In genomic region chr11:32088117-32088941, GRCh38 we compare ENCODE assay signal across 8 cellular contexts. TPM values are rescaled to one million over a fixed set of nuclear protein-coding genes. Genes with fewer than 3 reads are reported as not detected.
A peak's percentile ranks its signal among the peaks of the same experiment; 100 is the strongest.
DNase-seq lines count a peak whose midpoint lies in the region; ATAC-seq and TF ChIP-seq lines count a peak whose summit lies in the region.

No MANE protein-coding gene starts in this region.

- H3K4me1 Mint-ChIP-seq in nephron, result peaks cover 39% of the 10 kb centered on the region

- DNase-seq in ELR (ENCODE audit: low read depth) (peak; percentile 91), NB4 (ENCODE audit: low read depth) (peak; percentile 86), brain pericyte (ENCODE audit: low read depth, low spot score) (peak; percentile 42), SHP77 (lab: John Stamatoyannopoulos, UW) (no peak), vagina (ENCODE audit: extremely low spot score in 2 of 2) (no peak)

- TF ChIP-seq POLR2A in NB4 (IDR thresholded peaks at IDR 0.05; ENCODE audit: extremely low read depth, insufficient read length) (no peak), vagina (IDR thresholded peaks at IDR 0.05) (no peak)

- no peaks in the 10 kb centered on the region for H3K27me3 ChIP-seq in vagina

- H3K4me3 ChIP-seq in NB4 (ENCODE audit: low read depth, low read length) (peak overlapping the region; percentile 35), vagina (no peak overlapping the region)

- peaks cover 23% of the 10 kb centered on the region for H3K4me1 ChIP-seq in vagina

- H3K36me3 Mint-ChIP-seq in nephron (ENCODE audit: low read depth), result peaks cover 6% of the 10 kb centered on the region

- intact Hi-C loops in vagina (cut with DNase I), result no loop called here

- no peaks in the 10 kb centered on the region for H3K36me3 ChIP-seq in vagina

- no peaks in the 10 kb centered on the region for H3K9me3 ChIP-seq in vagina

- no peaks in the 10 kb centered on the region for H3K27me3 Mint-ChIP-seq in nephron (ENCODE audit: low read depth)

- ATAC-seq in GM21367 (IDR thresholded peaks at IDR 0.05; ENCODE audit: unreplicated experiment), result peak; percentile 38
- no peak for ATAC-seq in GM18861 (IDR thresholded peaks at IDR 0.05; ENCODE audit: unreplicated experiment)

- H3K27ac Mint-ChIP-seq in nephron, result peak overlapping the region; percentile 3 to 51 (median 23)

- TF ChIP-seq CTCF in NB4 (IDR thresholded peaks at IDR 0.05; ENCODE audit: low read depth, low read length) (no peak), nephron (IDR thresholded peaks at IDR 0.05; ENCODE audit: unreplicated experiment in 3 of 3) (no peak), vagina (IDR thresholded peaks at IDR 0.05) (no peak)

- H3K4me3 Mint-ChIP-seq in nephron, result peak overlapping the region in 2 of 3 experiments; percentile 29 to 54

- no peak overlapping the region for H3K27ac ChIP-seq in vagina

- peaks cover 5% of the 10 kb centered on the region for H3K9me3 Mint-ChIP-seq in nephron

RNA-seq across cellular contexts. Expression of gene RCN1, which starts 2.5 kb away (rescaled TPM):
- 48.6 TPM for total RNA-seq in vagina

Comparison
In these comparisons a context has a peak if more than half of its experiments do, and no peak if none do; other contexts are left out.
1. DNase-seq: peak in ELR (single experiment), NB4 (single experiment) and brain pericyte (single experiment); none in SHP77 (0 of 2) and vagina (0 of 2).